1 cellular context compared by ENCODE assay signal in genomic region chr16:89038221-89038721, GRCh38.
TF ChIP-seq lines count a peak whose summit lies in the region.

No MANE protein-coding gene starts in this region.

TF ChIP-seq in H1, 55 proteins besides CTCF, POLR2A, EP300 and RAD21:
- no peak for TF ChIP-seq POLR2AphosphoS5 (IDR thresholded peaks at IDR 0.05; ENCODE audit: low read depth, low read length)
- TF ChIP-seq EGR1 (IDR thresholded peaks at IDR 0.05; ENCODE audit: borderline replicate concordance, low read depth, low read length): no peak
